8 cellular contexts compared by ENCODE assay signal in the genomic region with DNA sequence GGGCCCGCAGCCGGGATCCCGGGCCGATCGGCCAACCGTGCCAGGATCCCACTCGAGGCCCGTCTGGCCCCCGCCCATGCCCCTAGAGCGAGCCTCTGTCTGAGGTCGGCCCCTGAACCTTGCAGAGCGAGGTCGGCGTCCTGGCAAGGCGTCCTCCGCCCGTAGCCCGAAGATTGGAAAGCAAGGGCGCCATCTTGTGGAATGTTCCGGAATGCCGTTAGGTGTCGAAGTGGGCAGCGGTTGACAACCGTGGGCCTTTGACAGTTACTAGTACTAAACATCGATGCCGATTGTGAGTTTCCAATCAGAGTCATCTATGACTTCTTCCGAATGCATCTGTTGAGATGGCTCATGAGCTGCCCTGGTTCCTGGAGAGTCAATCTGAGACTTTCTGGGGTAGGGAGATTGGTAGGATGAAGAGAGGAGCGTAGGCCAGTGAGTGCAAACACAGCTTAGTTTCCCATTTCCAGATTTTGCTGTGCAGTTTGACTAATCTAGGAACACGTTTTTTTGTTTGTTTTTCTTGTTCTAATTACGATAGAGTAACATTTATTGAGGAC. TPM values are rescaled to one million over a fixed set of nuclear protein-coding genes. Genes with fewer than 3 reads are reported as not detected.
A peak's percentile ranks its signal among the peaks of the same experiment; 100 is the strongest.
DNase-seq lines count a peak whose midpoint lies in the region; ATAC-seq and TF ChIP-seq lines count a peak whose summit lies in the region.

No MANE protein-coding gene starts in this region.

- H4K20me1 ChIP-seq in PC-9 (ENCODE audit: insufficient read depth) = peaks cover 32% of the 10 kb centered on the region

- peak overlapping the region; percentile 65 for H3K4me3 ChIP-seq in HUES48 (ENCODE audit: low read depth, low read length)
- peak overlapping the region; percentile 90 for H3K4me3 ChIP-seq in PC-9
- peak overlapping the region; percentile 69 to 84 (median 72) for H3K4me3 ChIP-seq in esophagus muscularis mucosa
- H3K4me3 ChIP-seq in muscle layer of colon (ENCODE audit: low read depth in 1 of 2, low read length in 2 of 2) = peak overlapping the region; percentile 72

- peak; percentile 95 for DNase-seq in DMS 273 (lab: John Stamatoyannopoulos, UW; ENCODE audit: unreplicated experiment)
- DNase-seq in PC-9 = peak; percentile 79 to 91
- DNase-seq in activated T-cell treated with anti-CD3 and anti-CD28 coated beads, Interleukin-2, amount 50 U/mL, for 48 hours = peak; percentile 94 to 97
- peak; percentile 97 for DNase-seq in esophagus muscularis mucosa (ENCODE audit: extremely low spot score)
- peak; percentile 85 for DNase-seq in stimulated activated CD8-positive, alpha-beta memory T cell treated with anti-CD3 and anti-CD28 coated beads, Interleukin-7, amount 100 ng/mL, for 24 hours (ENCODE audit: low read depth)

- no peak for TF ChIP-seq POLR2A in esophagus muscularis mucosa (IDR thresholded peaks at IDR 0.05; ENCODE audit: low read depth)

- H3K79me2 ChIP-seq in PC-9 (ENCODE audit: low read depth) = peaks cover 40% of the 10 kb centered on the region

- H3K9ac ChIP-seq in HUES48 (ENCODE audit: low read depth, low read length) (0 out of 2 replicates have a peak overlapping the region, but pooled peaks have one; percentile 47), muscle layer of colon (ENCODE audit: low read length) (no peak overlapping the region)

- TF ChIP-seq CTCF in PC-9 (conservative IDR thresholded peaks at IDR 0.05) = peak; percentile 83
- TF ChIP-seq CTCF in esophagus muscularis mucosa (IDR thresholded peaks at IDR 0.05) = peak; percentile 70 to 84 (median 81)

- H3F3A ChIP-seq in PC-9 (ENCODE audit: insufficient read depth, low read depth) = peaks cover 39% of the 10 kb centered on the region

- H3K4me1 ChIP-seq in HUES48 (ENCODE audit: control insufficient read depth, insufficient read depth, low read length) (peaks cover 13% of the 10 kb centered on the region), PC-9 (replicated peaks; ENCODE audit: insufficient read depth) (peaks cover 14% of the 10 kb centered on the region), esophagus muscularis mucosa (peaks cover 0 to 16% (median 10%) of the 10 kb centered on the region in 4 donors), muscle layer of colon (ENCODE audit: insufficient read depth, low read length) (no peaks in the 10 kb centered on the region)

- no TSS peak for BruUV-seq in PC-9 (replicated peaks; lab: Mats Ljungman, UMichigan)

- no peak for TF ChIP-seq EP300 in esophagus muscularis mucosa (IDR thresholded peaks at IDR 0.05)

- H3K27me3 ChIP-seq in HUES48 (ENCODE audit: control insufficient read depth, insufficient read depth, low read length) = peaks cover 16% of the 10 kb centered on the region
- no peaks in the 10 kb centered on the region for H3K27me3 ChIP-seq in PC-9 (ENCODE audit: insufficient read depth, low read depth)
- peaks cover 0 to 5% (median 0%) of the 10 kb centered on the region in 4 donors for H3K27me3 ChIP-seq in esophagus muscularis mucosa
- H3K27me3 ChIP-seq in muscle layer of colon (ENCODE audit: control insufficient read depth in 1 of 2, insufficient read depth in 2 of 2, low read length in 2 of 2) = no peaks in the 10 kb centered on the region

- CTCF ChIA-PET in PC-9 (lab: Charles Lee) = interaction anchor here (0.6 to 2.0 kb wide), 10 partner anchors 202 to 1019 kb away, joined by 3 to 14 read pairs (median 4); no protein-coding TSS in a partner anchor

- H2AFZ ChIP-seq in PC-9 = 0 out of 2 replicates have a peak overlapping the region, but pooled peaks have one; percentile 50

- peak overlapping the region; percentile 92 for H3K4me2 ChIP-seq in PC-9

- WGBS in esophagus muscularis mucosa = 9% methylated on average over 30 of the region's 30 CpGs

- H3K9me3 ChIP-seq in HUES48 (ENCODE audit: control insufficient read depth, insufficient read depth, low read length) (no peaks in the 10 kb centered on the region), PC-9 (ENCODE audit: insufficient read depth, low read depth) (no peaks in the 10 kb centered on the region), esophagus muscularis mucosa (no peaks in the 10 kb centered on the region), muscle layer of colon (ENCODE audit: low read length) (no peaks in the 10 kb centered on the region)

- H3K9me2 ChIP-seq in PC-9 (ENCODE audit: insufficient read depth) = no peaks in the 10 kb centered on the region

- H3K27ac ChIP-seq in HUES48 (ENCODE audit: low read depth, low read length) (peak overlapping the region; percentile 44), PC-9 (peak overlapping the region; percentile 96), esophagus muscularis mucosa (replicated peaks in 1 of 4) (peak overlapping the region; percentile 93 to 98 (median 94)), muscle layer of colon (ENCODE audit: low read depth, low read length) (peak overlapping the region; percentile 85)

- peak; percentile 72 for ATAC-seq in GM21447 (IDR thresholded peaks at IDR 0.05; ENCODE audit: unreplicated experiment)

- POLR2A ChIA-PET in PC-9 (lab: Charles Lee; ENCODE audit: unreplicated experiment) = interaction anchor here (0.5 to 1.3 kb wide), 15 partner anchors 201 to 1853 kb away, joined by 3 to 14 read pairs (median 4); no protein-coding TSS in a partner anchor

- peaks cover 23% of the 10 kb centered on the region for H3K36me3 ChIP-seq in HUES48 (ENCODE audit: control insufficient read depth, insufficient read depth, low read length)
- H3K36me3 ChIP-seq in PC-9 (ENCODE audit: low read depth) = peaks cover 34% of the 10 kb centered on the region
- H3K36me3 ChIP-seq in esophagus muscularis mucosa = peaks cover 0 to 25% (median 3%) of the 10 kb centered on the region in 4 donors
- H3K36me3 ChIP-seq in muscle layer of colon (ENCODE audit: insufficient read depth, low read length) = no peaks in the 10 kb centered on the region

- intact Hi-C loops in PC-9 (cut with micrococcal nuclease; ENCODE audit: unreplicated experiment) = loop anchor here (1.0 to 5.0 kb wide), 11 partner anchors 202 to 1099 kb away; no protein-coding TSS in a partner anchor
- intact Hi-C loops in esophagus muscularis mucosa (cut with DNase I) = loop anchor here (1.0 to 10.0 kb wide), 3 partner anchors 681 to 1556 kb away; a partner anchor contains a TSS

RNA-seq across cellular contexts. Expression of a gene that starts 0.9 kb away (rescaled TPM):
- total RNA-seq in PC-9 (2021) (508 and 615 TPM in 2 replicates), esophagus muscularis mucosa (10 to 100 TPM; 25.7 to 56.5 (median 31.4) TPM)

RNA-seq across cellular contexts. Expression of a gene that starts 30.4 kb away (rescaled TPM):
- total RNA-seq in PC-9 (2021) (not detected in 2 replicates), esophagus muscularis mucosa (1 to 10 TPM in 2 of 4 donors, under 1 TPM in 1, not detected in 1; 0.80 to 3.3 (median 1.2) TPM)

Comparison
In these comparisons a context has a peak if more than half of its experiments do, and no peak if none do; other contexts are left out.
1. Peak in every context shown above with its lines: DNase-seq, ATAC-seq, H3K4me3 ChIP-seq and H3K27ac ChIP-seq.
2. H3K27ac ChIP-seq: peak in every context shown above with its lines; median percentile 96 in PC-9; 94 in esophagus muscularis mucosa; 85 in muscle layer of colon; 44 in HUES48.